ENCODE assay signal across 8 cellular contexts in genomic region chr16:4625617-4626159, GRCh38. TPM values are rescaled to one million over a fixed set of nuclear protein-coding genes. Genes with fewer than 3 reads are reported as not detected.
A peak's percentile ranks its signal among the peaks of the same experiment; 100 is the strongest.
DNase-seq lines count a peak whose midpoint lies in the region; ATAC-seq and TF ChIP-seq lines count a peak whose summit lies in the region.

No MANE protein-coding gene starts in this region.

- peaks cover 22% of the 10 kb centered on the region for H3K4me1 ChIP-seq in OCI-LY1 (ENCODE audit: insufficient read depth, low read length, severe bottlenecking)
- peaks cover 11% of the 10 kb centered on the region for H3K4me1 ChIP-seq in neuron (ENCODE audit: insufficient read depth, low read length)

- no peaks in the 10 kb centered on the region for H4K20me1 ChIP-seq in OCI-LY1 (ENCODE audit: insufficient read depth, low read length)

- H3K4me2 ChIP-seq in OCI-LY1 (ENCODE audit: low read length), result peak overlapping the region; percentile 99

- H3K4me3 Mint-ChIP-seq in endothelial cell (ENCODE audit: unreplicated experiment), result peak overlapping the region; percentile 99

- TF ChIP-seq CTCF in OCI-LY1 (IDR thresholded peaks at IDR 0.05; ENCODE audit: low read length) (no peak), endothelial cell (IDR thresholded peaks at IDR 0.05; ENCODE audit: unreplicated experiment) (no peak)

- peaks cover 18% of the 10 kb centered on the region for H3K4me1 Mint-ChIP-seq in endothelial cell (ENCODE audit: unreplicated experiment)

- peak overlapping the region; percentile 87 for H3K9ac ChIP-seq in OCI-LY1 (ENCODE audit: low read length)

- ATAC-seq in GM18870 (IDR thresholded peaks at IDR 0.05; ENCODE audit: unreplicated experiment) (peak; percentile 16), GM21381 (IDR thresholded peaks at IDR 0.05; ENCODE audit: unreplicated experiment) (no peak)

- H3K27me3 ChIP-seq in OCI-LY1 (ENCODE audit: insufficient read depth, low read length), result no peaks in the 10 kb centered on the region
- no peaks in the 10 kb centered on the region for H3K27me3 ChIP-seq in neuron (ENCODE audit: insufficient read depth, low read length)

- H2AFZ ChIP-seq in OCI-LY1 (ENCODE audit: low read length) (no peak overlapping the region), neuron (ENCODE audit: low read depth, low read length) (no peak overlapping the region)

- peak overlapping the region; percentile 69 for H3K27ac ChIP-seq in OCI-LY1 (ENCODE audit: low read depth, low read length, poor library complexity, severe bottlenecking)

- peaks cover 5% of the 10 kb centered on the region for H3K36me3 Mint-ChIP-seq in endothelial cell (ENCODE audit: low read depth, unreplicated experiment)

- no peaks in the 10 kb centered on the region for H3F3A ChIP-seq in OCI-LY1 (ENCODE audit: insufficient read depth, low read length)

- peaks cover 38% of the 10 kb centered on the region for H3K79me2 ChIP-seq in OCI-LY1 (ENCODE audit: insufficient read depth, low read length)

- no peaks in the 10 kb centered on the region for H3K9me3 Mint-ChIP-seq in endothelial cell (ENCODE audit: unreplicated experiment)

- peaks cover 12% of the 10 kb centered on the region for H3K36me3 ChIP-seq in OCI-LY1 (ENCODE audit: insufficient read depth, low read length)
- H3K36me3 ChIP-seq in neuron (ENCODE audit: insufficient read depth, low read length), result peaks cover 7% of the 10 kb centered on the region

- peak overlapping the region; percentile 88 for H3K27ac Mint-ChIP-seq in endothelial cell (ENCODE audit: unreplicated experiment)

- H3K9me3 ChIP-seq in OCI-LY1 (ENCODE audit: low read length), result no peaks in the 10 kb centered on the region
- no peaks in the 10 kb centered on the region for H3K9me3 ChIP-seq in neuron (ENCODE audit: low read length)

- no peaks in the 10 kb centered on the region for H3K9me2 ChIP-seq in OCI-LY1 (ENCODE audit: low read depth, low read length)

- no peak for DNase-seq in endothelial cell (ENCODE audit: low spot score)
- no peak for DNase-seq in DMS53 treated with DMSO at 0.1 percent for 48 hours (lab: John Stamatoyannopoulos, UW; ENCODE audit: unreplicated experiment)
- DNase-seq in stimulated activated CD4-positive, alpha-beta T cell treated with anti-CD3 and anti-CD28 coated beads, Interleukin-4, amount 100 ng/mL, for 24 hours, result no peak
- DNase-seq in activated gamma-delta T cell treated with Interleukin-2 at 50 U/mL for 16 hours, result no peak

- peak overlapping the region; percentile 92 for H3K4me3 ChIP-seq in OCI-LY1 (ENCODE audit: low read depth, low read length, poor library complexity, severe bottlenecking)
- peak overlapping the region; percentile 94 for H3K4me3 ChIP-seq in neuron (ENCODE audit: low read length)

- peaks cover 8% of the 10 kb centered on the region for H3K27me3 Mint-ChIP-seq in endothelial cell (ENCODE audit: unreplicated experiment)

RNA-seq across cellular contexts. Expression of gene MGRN1, which starts 1.1 kb away (rescaled TPM):
- 82.5 TPM for total RNA-seq in endothelial cell (ENCODE audit: unreplicated experiment)

RNA-seq across cellular contexts. Expression of gene UBALD1, which starts 11.0 kb away (rescaled TPM):
- 31.0 TPM for total RNA-seq in endothelial cell (ENCODE audit: unreplicated experiment)
